Comparison of ENCODE assay signal across 12 cellular contexts in the genomic region with DNA sequence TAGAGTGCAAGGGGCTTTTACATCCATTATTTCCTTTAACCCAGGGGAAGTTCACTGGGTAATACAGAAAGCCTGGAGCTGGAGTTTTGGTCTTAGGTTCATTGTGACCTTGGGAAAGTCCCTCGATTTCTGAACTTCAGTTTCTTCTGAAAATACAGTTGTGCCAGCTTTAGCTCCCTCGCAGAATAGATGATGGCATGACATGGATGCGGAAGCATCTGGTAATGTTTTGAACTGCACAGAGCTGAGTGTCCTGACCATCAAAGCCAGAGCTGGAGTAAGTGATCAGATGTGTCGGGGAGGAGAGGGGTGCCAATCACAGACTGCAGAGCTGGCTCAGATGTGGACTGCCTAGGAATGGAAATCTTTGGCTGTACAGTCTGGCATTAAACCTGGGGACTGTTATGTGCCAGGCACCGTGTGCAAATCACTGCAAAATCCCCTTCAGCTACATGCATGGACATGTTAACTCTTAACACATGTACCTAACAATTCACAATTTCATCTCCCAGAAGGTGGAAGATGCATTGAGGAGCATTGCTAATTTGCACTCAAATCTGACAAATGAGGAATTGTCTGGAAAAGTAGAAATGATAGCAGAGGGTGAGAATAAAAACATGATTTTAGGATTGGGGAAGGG.
A peak's percentile ranks its signal among the peaks of the same experiment; 100 is the strongest.
DNase-seq lines count a peak whose midpoint lies in the region; ATAC-seq, FAIRE-seq and TF ChIP-seq lines count a peak whose summit lies in the region.
"Had no signal": no experiment of that assay in that cellular context is flagged by ENCODE, and none has a peak within 500 bp of the region (broad histone marks: within the 10 kb centered on the region; RNA-seq: fewer than 3 reads in every experiment).

No MANE protein-coding gene starts in this region.

- H3K27me3 ChIP-seq in adipocyte (replicated peaks; ENCODE audit: control insufficient read depth, insufficient read depth, low read length) = no peaks in the 10 kb centered on the region
- H3K27me3 ChIP-seq in keratinocyte (ENCODE audit: control insufficient read depth, extremely low read depth, insufficient read depth, low read length) = no peaks in the 10 kb centered on the region
- no peaks in the 10 kb centered on the region for H3K27me3 ChIP-seq in thoracic aorta (replicated peaks; ENCODE audit: insufficient read depth)

- dilution Hi-C loops in keratinocyte (cut with MboI; ENCODE audit: extremely low pct_ligation_motif_present, low sequenced_read_pairs) = no loop called here

- POLR2A ChIA-PET in activated CD4-positive, alpha-beta T cell treated with anti-CD3 and anti-CD28 coated beads for 36 hours (lab: Charles Lee) = interaction anchor here (1.3 kb wide), 1 partner anchor 179 kb away, joined by 8 read pairs; no protein-coding TSS in a partner anchor
- POLR2A ChIA-PET in activated CD4-positive, alpha-beta T cell treated with anti-CD3 and anti-CD28 coated beads, Interleukin-2, amount 10 ng/mL, durations not matched to agents 7 days and 5 days (lab: Charles Lee) = no interaction called here

- intact Hi-C loops in activated CD4-positive, alpha-beta T cell treated with anti-CD3 and anti-CD28 coated beads for 36 hours (cut with DNase I, micrococcal nuclease) = loop anchor here in 1 of 2 experiments (2.0 to 5.0 kb wide), 2 partner anchors 20 to 98 kb away; no protein-coding TSS in a partner anchor

- H3K4me1 ChIP-seq in adipocyte (ENCODE audit: control insufficient read depth, insufficient read depth, low read length) = peaks cover 68% of the 10 kb centered on the region
- H3K4me1 ChIP-seq in keratinocyte (ENCODE audit: control insufficient read depth, extremely low read depth, insufficient read depth, low read length) = peaks cover 11% of the 10 kb centered on the region
- peaks cover 64 to 100% of the 10 kb centered on the region in 2 donors for H3K4me1 ChIP-seq in thoracic aorta (ENCODE audit: control insufficient read depth in 1 of 2, low read depth in 2 of 2)

- H3K9me3 Mint-ChIP-seq in activated CD4-positive, alpha-beta T cell treated with anti-CD3 and anti-CD28 coated beads for 36 hours (ENCODE audit: low read depth) = peaks cover 2% of the 10 kb centered on the region
- H3K9me3 Mint-ChIP-seq in activated CD4-positive, alpha-beta T cell treated with anti-CD3 and anti-CD28 coated beads, Interleukin-2, amount 10 ng/mL, durations not matched to agents 7 days and 5 days = no peaks in the 10 kb centered on the region

- peak overlapping the region; percentile 65 for H3K4me2 ChIP-seq in keratinocyte (ENCODE audit: control insufficient read depth, extremely low read depth, insufficient read depth, low read depth, low read length)

- peak; percentile 42 for ATAC-seq in activated CD4-positive, alpha-beta T cell treated with anti-CD3 and anti-CD28 coated beads for 36 hours
- no peak for ATAC-seq in thoracic aorta (ENCODE audit: insufficient number of reproducible peaks, low FRiP score, low read depth)

- DNase-seq in activated CD4-positive, alpha-beta T cell treated with anti-CD3 and anti-CD28 coated beads for 36 hours = peak; percentile 24
- DNase-seq in activated CD4-positive, alpha-beta T cell treated with anti-CD3 and anti-CD28 coated beads, Interleukin-2, amount 10 ng/mL, durations not matched to agents 7 days and 5 days = no peak
- no peak for DNase-seq in adipocyte (ENCODE audit: low read depth)
- DNase-seq in keratinocyte (ENCODE audit: low read depth, low spot score) = peak; percentile 23
- no peak for DNase-seq in thoracic aorta (ENCODE audit: low spot score)
- DNase-seq in stimulated activated naive CD4-positive, alpha-beta T cell treated with Interleukin-2 at 50 U/mL for 16 hours (lab: John Stamatoyannopoulos, UW) = no peak
- no peak for DNase-seq in NCI-H82 (lab: John Stamatoyannopoulos, UW)
- no peak for DNase-seq in foreskin melanocyte
- DNase-seq: activated effector memory CD4-positive, alpha-beta T cell treated with Interleukin-2 at 50 U/mL for 16 hours; stimulated activated CD4-positive, alpha-beta T cell treated with anti-CD3 and anti-CD28 coated beads, Interleukin-2, amount 100 ng/mL, for 48 hours had no signal

- H3K4me1 Mint-ChIP-seq in activated CD4-positive, alpha-beta T cell treated with anti-CD3 and anti-CD28 coated beads for 36 hours = peaks cover 55% of the 10 kb centered on the region
- H3K4me1 Mint-ChIP-seq in activated CD4-positive, alpha-beta T cell treated with anti-CD3 and anti-CD28 coated beads, Interleukin-2, amount 10 ng/mL, durations not matched to agents 7 days and 5 days = peaks cover 15% of the 10 kb centered on the region

- H3K4me3 Mint-ChIP-seq in activated CD4-positive, alpha-beta T cell treated with anti-CD3 and anti-CD28 coated beads for 36 hours = no peak overlapping the region
- H3K4me3 Mint-ChIP-seq in activated CD4-positive, alpha-beta T cell treated with anti-CD3 and anti-CD28 coated beads, Interleukin-2, amount 10 ng/mL, durations not matched to agents 7 days and 5 days = no peak overlapping the region

- no peak overlapping the region for H3K4me3 ChIP-seq in adipocyte (ENCODE audit: low read length)
- H3K4me3 ChIP-seq in keratinocyte (ENCODE audit: control insufficient read depth in 2 of 3, extremely low read depth in 1 of 3, insufficient read depth in 2 of 3, low read depth in 1 of 3, low read length in 3 of 3) = no peak overlapping the region
- H3K4me3 ChIP-seq in thoracic aorta = no peak overlapping the region

- CTCF ChIA-PET in activated CD4-positive, alpha-beta T cell treated with anti-CD3 and anti-CD28 coated beads for 36 hours (lab: Charles Lee) = interaction anchor here (0.6 to 1.4 kb wide), 4 partner anchors 18 to 203 kb away, joined by 3 to 4 read pairs (median 4); no protein-coding TSS in a partner anchor
- CTCF ChIA-PET in activated CD4-positive, alpha-beta T cell treated with anti-CD3 and anti-CD28 coated beads, Interleukin-2, amount 10 ng/mL, durations not matched to agents 7 days and 5 days (lab: Charles Lee) = interaction anchor here (1.4 kb wide), 1 partner anchor 21 kb away, joined by 3 read pairs; no protein-coding TSS in a partner anchor

- peak overlapping the region; percentile 41 for H3K27ac ChIP-seq in keratinocyte (ENCODE audit: control insufficient read depth, insufficient read depth, low read length)
- peak overlapping the region; percentile 4 to 52 for H3K27ac ChIP-seq in thoracic aorta
- H3K27ac ChIP-seq: 22Rv1, parathyroid adenoma had no signal

- H3K9ac ChIP-seq in adipocyte (ENCODE audit: low read length) = peak overlapping the region; percentile 51
- no peak overlapping the region for H3K9ac ChIP-seq in keratinocyte (ENCODE audit: control insufficient read depth, extremely low read depth, insufficient read depth, low read length)
- H3K9ac ChIP-seq: parathyroid adenoma had no signal

- no peaks in the 10 kb centered on the region for H3K79me2 ChIP-seq in keratinocyte (ENCODE audit: control insufficient read depth, insufficient read depth, low read length)

- H2AFZ ChIP-seq in keratinocyte (ENCODE audit: control insufficient read depth, low read length) = peak overlapping the region; percentile 62
- H2AFZ ChIP-seq: parathyroid adenoma had no signal

- peaks cover 25% of the 10 kb centered on the region for H3K36me3 Mint-ChIP-seq in activated CD4-positive, alpha-beta T cell treated with anti-CD3 and anti-CD28 coated beads for 36 hours (ENCODE audit: low read depth)
- H3K36me3 Mint-ChIP-seq in activated CD4-positive, alpha-beta T cell treated with anti-CD3 and anti-CD28 coated beads, Interleukin-2, amount 10 ng/mL, durations not matched to agents 7 days and 5 days (ENCODE audit: low read depth) = peaks cover 17% of the 10 kb centered on the region

- H3K36me3 ChIP-seq in adipocyte (ENCODE audit: control insufficient read depth, insufficient read depth, low read length, severe bottlenecking) (no peaks in the 10 kb centered on the region), keratinocyte (ENCODE audit: control insufficient read depth in 2 of 2, extremely low read depth in 1 of 2, insufficient read depth in 2 of 2, low read length in 2 of 2) (peaks cover 0 to 5% of the 10 kb centered on the region in 2 experiments), thoracic aorta (no peaks in the 10 kb centered on the region)

- H4K20me1 ChIP-seq in keratinocyte (ENCODE audit: control insufficient read depth, extremely low read depth, insufficient read depth, low read length) = no peaks in the 10 kb centered on the region

- H3K9me1 ChIP-seq in keratinocyte (ENCODE audit: control insufficient read depth, extremely low read depth, insufficient read depth, low read length) = no peaks in the 10 kb centered on the region

- H3K9me3 ChIP-seq in adipocyte (ENCODE audit: control insufficient read depth, low read length) = no peaks in the 10 kb centered on the region
- H3K9me3 ChIP-seq in keratinocyte (ENCODE audit: control insufficient read depth, low read depth, low read length) = no peaks in the 10 kb centered on the region
- H3K9me3 ChIP-seq in thoracic aorta = no peaks in the 10 kb centered on the region

- no peak overlapping the region for H3K27ac Mint-ChIP-seq in activated CD4-positive, alpha-beta T cell treated with anti-CD3 and anti-CD28 coated beads for 36 hours
- H3K27ac Mint-ChIP-seq in activated CD4-positive, alpha-beta T cell treated with anti-CD3 and anti-CD28 coated beads, Interleukin-2, amount 10 ng/mL, durations not matched to agents 7 days and 5 days = no peak overlapping the region

- no peaks in the 10 kb centered on the region for H3K27me3 Mint-ChIP-seq in activated CD4-positive, alpha-beta T cell treated with anti-CD3 and anti-CD28 coated beads for 36 hours
- H3K27me3 Mint-ChIP-seq in activated CD4-positive, alpha-beta T cell treated with anti-CD3 and anti-CD28 coated beads, Interleukin-2, amount 10 ng/mL, durations not matched to agents 7 days and 5 days = no peaks in the 10 kb centered on the region

- no peak for TF ChIP-seq CTCF in keratinocyte (optimal IDR thresholded peaks at IDR 0.05 in 1 of 3, IDR thresholded peaks at IDR 0.05 in 1 of 3, conservative IDR thresholded peaks at IDR 0.05 in 1 of 3; ENCODE audit: extremely low read depth in 1 of 3, insufficient read depth in 2 of 3, low read length in 3 of 3)
- no peak for TF ChIP-seq CTCF in thoracic aorta (IDR thresholded peaks at IDR 0.05)

- FAIRE-seq in keratinocyte (lab: Jason Lieb, UNC) = peak; percentile 86

Comparison
In these comparisons a context has a peak if more than half of its experiments do, and no peak if none do; other contexts are left out.
1. DNase-seq: peak in activated CD4-positive, alpha-beta T cell treated with anti-CD3 and anti-CD28 coated beads for 36 hours (single experiment) and keratinocyte (single experiment); none in activated CD4-positive, alpha-beta T cell treated with anti-CD3 and anti-CD28 coated beads, Interleukin-2, amount 10 ng/mL, durations not matched to agents 7 days and 5 days (single experiment), adipocyte (single experiment), thoracic aorta (single experiment), stimulated activated naive CD4-positive, alpha-beta T cell treated with Interleukin-2 at 50 U/mL for 16 hours (single experiment), NCI-H82 (single experiment) and foreskin melanocyte (single experiment).